ENCODE assay signal across 8 cellular contexts in genomic region chr13:49690133-49690989, GRCh38. TPM values are rescaled to one million over a fixed set of nuclear protein-coding genes. Genes with fewer than 3 reads are reported as not detected.
DNase-seq lines count a peak whose midpoint lies in the region; ATAC-seq and TF ChIP-seq lines count a peak whose summit lies in the region.

No MANE protein-coding gene starts in this region.

- peak; percentile 17 for ATAC-seq in GM21447 (IDR thresholded peaks at IDR 0.05; ENCODE audit: unreplicated experiment)

- H3K9me3 Mint-ChIP-seq in activated T-helper 2 cell treated with anti-CD3 and anti-CD28 coated beads, Interferon-gamma antibody, Interleukin-2, Interleukin-4, amounts not matched to agents 10 μg/mL and 5 μg/mL and 100 μg/mL, durations not matched to agents 14 hours and 24 hours and 36 hours: no peaks in the 10 kb centered on the region

- DNase-seq in NCI-H146 (lab: John Stamatoyannopoulos, UW) (peak; percentile 56), NCI-H146 treated with DMSO at 0.1 percent for 48 hours (lab: John Stamatoyannopoulos, UW; ENCODE audit: unreplicated experiment) (no peak), HL-60 (ENCODE audit: low read depth in 1 of 2, low spot score in 1 of 2) (peak; percentile 12 to 49), iPS DF 6.9 (ENCODE audit: low read depth, low spot score) (no peak), spleen (no peak)
- DNase-seq in activated T-helper 2 cell treated with anti-CD3 and anti-CD28 coated beads, Interferon-gamma antibody, Interleukin-2, Interleukin-4, amounts not matched to agents 10 μg/mL and 5 μg/mL and 100 μg/mL, durations not matched to agents 14 hours and 24 hours and 36 hours (ENCODE audit: low spot score): no peak
- DNase-seq in activated CD8-positive, alpha-beta memory T cell treated with anti-CD3 and anti-CD28 coated beads for 24 hours: no peak

- no peaks in the 10 kb centered on the region for H3K27me3 ChIP-seq in HL-60 (ENCODE audit: insufficient read depth, poor library complexity, severe bottlenecking)
- no peaks in the 10 kb centered on the region for H3K27me3 ChIP-seq in iPS DF 6.9 (ENCODE audit: control insufficient read depth, insufficient read depth, low read length)
- no peaks in the 10 kb centered on the region for H3K27me3 ChIP-seq in spleen (replicated peaks in 1 of 7)

- H3K4me3 ChIP-seq in HL-60 (replicated peaks; ENCODE audit: insufficient read depth, low read length) (peak overlapping the region; percentile 77), iPS DF 6.9 (ENCODE audit: low read length) (peak overlapping the region; percentile 89; the same call in 1 of the 2 replicates), spleen (peak overlapping the region; percentile 70 to 98 (median 92))

- H3K27ac Mint-ChIP-seq in activated T-helper 2 cell treated with anti-CD3 and anti-CD28 coated beads, Interferon-gamma antibody, Interleukin-2, Interleukin-4, amounts not matched to agents 10 μg/mL and 5 μg/mL and 100 μg/mL, durations not matched to agents 14 hours and 24 hours and 36 hours: peak overlapping the region; percentile 63

- no peaks in the 10 kb centered on the region for H3K27me3 Mint-ChIP-seq in activated T-helper 2 cell treated with anti-CD3 and anti-CD28 coated beads, Interferon-gamma antibody, Interleukin-2, Interleukin-4, amounts not matched to agents 10 μg/mL and 5 μg/mL and 100 μg/mL, durations not matched to agents 14 hours and 24 hours and 36 hours (ENCODE audit: low read depth)

- TF ChIP-seq CTCF in HL-60 (IDR thresholded peaks at IDR 0.05; ENCODE audit: insufficient read depth, low read length): no peak
- TF ChIP-seq CTCF in spleen (IDR thresholded peaks at IDR 0.05 in 8 of 11, conservative IDR thresholded peaks at IDR 0.05 in 3 of 11): no peak

- H3K36me3 Mint-ChIP-seq in activated T-helper 2 cell treated with anti-CD3 and anti-CD28 coated beads, Interferon-gamma antibody, Interleukin-2, Interleukin-4, amounts not matched to agents 10 μg/mL and 5 μg/mL and 100 μg/mL, durations not matched to agents 14 hours and 24 hours and 36 hours (ENCODE audit: low read depth): peaks cover 28% of the 10 kb centered on the region

- H3K27ac ChIP-seq in HL-60 (replicated peaks): peak overlapping the region; percentile 73
- H3K27ac ChIP-seq in iPS DF 6.9 (ENCODE audit: low read length): no peak overlapping the region
- peak overlapping the region in 6 of 8 donors; percentile 70 to 89 (median 85) for H3K27ac ChIP-seq in spleen

- no peak for TF ChIP-seq POLR2A in spleen (IDR thresholded peaks at IDR 0.05)

- peaks cover 30% of the 10 kb centered on the region for H3K4me1 Mint-ChIP-seq in activated T-helper 2 cell treated with anti-CD3 and anti-CD28 coated beads, Interferon-gamma antibody, Interleukin-2, Interleukin-4, amounts not matched to agents 10 μg/mL and 5 μg/mL and 100 μg/mL, durations not matched to agents 14 hours and 24 hours and 36 hours (ENCODE audit: low read depth)

- intact Hi-C loops in activated T-helper 2 cell treated with anti-CD3 and anti-CD28 coated beads, Interferon-gamma antibody, Interleukin-2, Interleukin-4, amounts not matched to agents 10 μg/mL and 5 μg/mL and 100 μg/mL, durations not matched to agents 14 hours and 24 hours and 36 hours (cut with micrococcal nuclease): loop anchor here (2.0 kb wide), 1 partner anchor 102 kb away; the partner anchor contains the start of gene KPNA3
- intact Hi-C loops in spleen (cut with DNase I; ENCODE audit: low total_unique reads): no loop called here

- H3K4me3 Mint-ChIP-seq in activated T-helper 2 cell treated with anti-CD3 and anti-CD28 coated beads, Interferon-gamma antibody, Interleukin-2, Interleukin-4, amounts not matched to agents 10 μg/mL and 5 μg/mL and 100 μg/mL, durations not matched to agents 14 hours and 24 hours and 36 hours (ENCODE audit: low read depth): peak overlapping the region; percentile 94

- H3K4me1 ChIP-seq in iPS DF 6.9 (ENCODE audit: control insufficient read depth, insufficient read depth, low read length) (no peaks in the 10 kb centered on the region; the same call in 1 of the 2 replicates), spleen (peaks cover 3 to 31% (median 21%) of the 10 kb centered on the region in 6 donors)

- H3K36me3 ChIP-seq in iPS DF 6.9 (ENCODE audit: control insufficient read depth, insufficient read depth, low read length): peaks cover 2% of the 10 kb centered on the region; the same call in 1 of the 2 replicates
- H3K36me3 ChIP-seq in spleen: peaks cover 0 to 21% (median 0%) of the 10 kb centered on the region in 6 donors

- no CpG with 5 or more reads among the region's 17 CpGs for WGBS in iPS DF 6.9 (ENCODE audit: insufficient coverage, insufficient read length)
- WGBS in spleen, 5 donors: 8 to 13% (median 9%) methylated on average over 17 of the region's 17 CpGs

- no peaks in the 10 kb centered on the region for H3K9me3 ChIP-seq in iPS DF 6.9 (ENCODE audit: control insufficient read depth, insufficient read depth, low read length)
- no peaks in the 10 kb centered on the region for H3K9me3 ChIP-seq in spleen

RNA-seq across cellular contexts. Expression of gene EBPL, which starts 0.9 kb away (rescaled TPM):
- total RNA-seq in activated T-helper 2 cell treated with anti-CD3 and anti-CD28 coated beads, Interferon-gamma antibody, Interleukin-2, Interleukin-4, amounts not matched to agents 10 μg/mL and 5 μg/mL and 100 μg/mL, durations not matched to agents 14 hours and 24 hours and 36 hours: 42.7 and 47.5 TPM in 2 replicates
- total RNA-seq in spleen: 10 to 100 TPM; 20.1 to 69.4 (median 26.2) TPM
- polyA plus RNA-seq in spleen: 10 to 100 TPM; 31.5 to 46.1 (median 36.1) TPM

Comparison
In these comparisons a context has a peak if more than half of its experiments do, and no peak if none do; other contexts are left out.
1. DNase-seq: peak in NCI-H146 (single experiment) and HL-60 (2 of 2); none in NCI-H146 treated with DMSO at 0.1 percent for 48 hours (single experiment), activated T-helper 2 cell treated with anti-CD3 and anti-CD28 coated beads, Interferon-gamma antibody, Interleukin-2, Interleukin-4, amounts not matched to agents 10 μg/mL and 5 μg/mL and 100 μg/mL, durations not matched to agents 14 hours and 24 hours and 36 hours (single experiment), iPS DF 6.9 (single experiment), spleen (single experiment) and activated CD8-positive, alpha-beta memory T cell treated with anti-CD3 and anti-CD28 coated beads for 24 hours (single experiment).
2. Peak in every context shown above with its lines, with median percentiles within 50 percentile points of each other: H3K4me3 ChIP-seq.